ENCODE assay signal across 14 cellular contexts in genomic region chr1:173411835-173412742, GRCh38.
A peak's percentile ranks its signal among the peaks of the same experiment; 100 is the strongest.
DNase-seq lines count a peak whose midpoint lies in the region; ATAC-seq and TF ChIP-seq lines count a peak whose summit lies in the region.
"Had no signal": no experiment of that assay in that cellular context is flagged by ENCODE, and none has a peak within 500 bp of the region (broad histone marks: within the 10 kb centered on the region; RNA-seq: fewer than 3 reads in every experiment).

No MANE protein-coding gene starts in this region.

- H3K27ac Mint-ChIP-seq in naive thymus-derived CD8-positive, alpha-beta T cell, result peak overlapping the region in 8 of 10 donors; percentile 6 to 82 (median 32)
- H3K27ac Mint-ChIP-seq in progenitor cell of endocrine pancreas, result no peak overlapping the region
- H3K27ac Mint-ChIP-seq: T-helper 2 cell treated with Interferon-gamma antibody and Interleukin-4, amounts not matched to agents 5 μg/mL and 100 μg/mL, for 36 hours had no signal

- H3K36me3 ChIP-seq in BJ (ENCODE audit: control insufficient read depth, insufficient read depth, low read length) (peaks cover 2% of the 10 kb centered on the region), brain microvascular endothelial cell (replicated peaks) (no peaks in the 10 kb centered on the region)
- H3K36me3 ChIP-seq: cardiac muscle cell had no signal

- no peak for ATAC-seq in naive thymus-derived CD8-positive, alpha-beta T cell
- ATAC-seq: esophagus mucosa, left lobe of liver had no signal

- no peaks in the 10 kb centered on the region for H3K9me3 Mint-ChIP-seq in naive thymus-derived CD8-positive, alpha-beta T cell
- no peaks in the 10 kb centered on the region for H3K9me3 Mint-ChIP-seq in progenitor cell of endocrine pancreas (ENCODE audit: low read depth)
- H3K9me3 Mint-ChIP-seq: T-helper 2 cell treated with Interferon-gamma antibody and Interleukin-4, amounts not matched to agents 5 μg/mL and 100 μg/mL, for 36 hours had no signal

- peaks cover 2 to 24% (median 4%) of the 10 kb centered on the region in 3 donors for H3K36me3 Mint-ChIP-seq in naive thymus-derived CD8-positive, alpha-beta T cell
- H3K36me3 Mint-ChIP-seq in progenitor cell of endocrine pancreas (ENCODE audit: insufficient read depth), result peaks cover 2% of the 10 kb centered on the region

- TF ChIP-seq CTCF in BJ (IDR thresholded peaks at IDR 0.05; ENCODE audit: insufficient read depth, low read depth, low read length) (no peak), brain microvascular endothelial cell (IDR thresholded peaks at IDR 0.05; ENCODE audit: low read depth, low read length, missing control alignments) (no peak), progenitor cell of endocrine pancreas (IDR thresholded peaks at IDR 0.05; ENCODE audit: unreplicated experiment) (no peak)

- CTCF ChIA-PET in BJ (lab: Yijun Ruan, JAX), result interaction anchor here (0.6 to 2.5 kb wide), 5 partner anchors 18 to 591 kb away, joined by 3 to 6 read pairs (median 3); no protein-coding TSS in a partner anchor

- no peak overlapping the region for H3K4me3 Mint-ChIP-seq in naive thymus-derived CD8-positive, alpha-beta T cell
- no peak overlapping the region for H3K4me3 Mint-ChIP-seq in progenitor cell of endocrine pancreas (ENCODE audit: low read depth)
- H3K4me3 Mint-ChIP-seq: T-helper 2 cell treated with Interferon-gamma antibody and Interleukin-4, amounts not matched to agents 5 μg/mL and 100 μg/mL, for 36 hours had no signal

- peaks cover 11 to 78% (median 34%) of the 10 kb centered on the region in 4 donors for H3K4me1 Mint-ChIP-seq in naive thymus-derived CD8-positive, alpha-beta T cell
- H3K4me1 Mint-ChIP-seq in progenitor cell of endocrine pancreas (ENCODE audit: low read depth), result no peaks in the 10 kb centered on the region

- no peaks in the 10 kb centered on the region for H3K27me3 Mint-ChIP-seq in naive thymus-derived CD8-positive, alpha-beta T cell
- H3K27me3 Mint-ChIP-seq in progenitor cell of endocrine pancreas, result no peaks in the 10 kb centered on the region

- DNase-seq in BJ (ENCODE audit: low read depth) (peak; percentile 67), M059J (ENCODE audit: low read depth) (peak; percentile 94), brain microvascular endothelial cell (peak; percentile 78), NCI-H2081 treated with DMSO at 0.1 percent for 48 hours (lab: John Stamatoyannopoulos, UW) (no peak), DMS153 treated with DMSO at 0.1 percent for 48 hours (lab: John Stamatoyannopoulos, UW; ENCODE audit: unreplicated experiment) (no peak), progenitor cell of endocrine pancreas (ENCODE audit: low spot score, unreplicated experiment) (no peak), GF-D8 (lab: John Stamatoyannopoulos, UW) (no peak)
- DNase-seq in naive thymus-derived CD8-positive, alpha-beta T cell, result no peak
- DNase-seq: NCI-H1105 treated with DMSO at 0.1 percent for 48 hours; NK-92 treated with Interleukin-12 subunit alpha and Interleukin-12 subunit beta, amount 100 ng/mL, for 24 hours had no signal

- in situ Hi-C loops in brain microvascular endothelial cell (cut with HindIII; ENCODE audit: low pct_ligation_motif_present, low sequenced_read_pairs), result loop anchor here (25.0 kb wide), 1 partner anchor 150 kb away; no protein-coding TSS in a partner anchor

- H3K4me3 ChIP-seq in BJ (ENCODE audit: low read depth, low read length) (no peak overlapping the region), brain microvascular endothelial cell (ENCODE audit: low read depth, low read length) (no peak overlapping the region)
- H3K4me3 ChIP-seq: cardiac muscle cell had no signal

- POLR2A ChIA-PET in BJ (lab: Charles Lee), result interaction anchor here (0.5 to 0.7 kb wide), 3 partner anchors 211 to 880 kb away, joined by 3 to 8 read pairs (median 3); no protein-coding TSS in a partner anchor
- POLR2A ChIA-PET in naive thymus-derived CD8-positive, alpha-beta T cell (lab: Charles Lee), result interaction anchor here (0.7 kb wide), 1 partner anchor 666 kb away, joined by 5 read pairs; no protein-coding TSS in a partner anchor

- H3K27me3 ChIP-seq in BJ (ENCODE audit: control insufficient read depth, insufficient read depth, low read length), result no peaks in the 10 kb centered on the region
- H3K27me3 ChIP-seq in brain microvascular endothelial cell (replicated peaks), result no peaks in the 10 kb centered on the region
- H3K27me3 ChIP-seq: cardiac muscle cell had no signal

- H3K27ac ChIP-seq in brain microvascular endothelial cell, result peak overlapping the region; percentile 7
- H3K27ac ChIP-seq: cardiac muscle cell had no signal

Comparison
In these comparisons a context has a peak if more than half of its experiments do, and no peak if none do; other contexts are left out.
1. DNase-seq: peak in BJ (single experiment), M059J (single experiment) and brain microvascular endothelial cell (single experiment); none in naive thymus-derived CD8-positive, alpha-beta T cell (0 of 10), NCI-H2081 treated with DMSO at 0.1 percent for 48 hours (single experiment), DMS153 treated with DMSO at 0.1 percent for 48 hours (single experiment), progenitor cell of endocrine pancreas (single experiment) and GF-D8 (single experiment).